8 cellular contexts compared by ENCODE assay signal in the genomic region with DNA sequence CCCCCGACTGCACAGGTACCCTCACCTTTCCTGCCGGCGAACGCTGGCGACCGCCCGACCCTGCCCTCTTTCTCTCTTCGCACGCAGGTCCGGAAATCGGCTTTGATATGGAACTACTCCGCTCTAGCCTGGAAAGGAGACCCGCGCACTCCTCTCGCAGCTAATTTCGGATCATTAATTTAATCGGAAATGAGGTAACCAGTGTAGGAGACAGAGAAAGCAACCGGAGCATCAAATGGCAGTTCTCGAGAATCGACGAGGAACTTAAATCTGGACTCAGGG.
DNase-seq lines count a peak whose midpoint lies in the region; ATAC-seq and TF ChIP-seq lines count a peak whose summit lies in the region.

No MANE protein-coding gene starts in this region.

- no peak for TF ChIP-seq CTCF in nephron (IDR thresholded peaks at IDR 0.05; ENCODE audit: unreplicated experiment in 3 of 3)

- DNase-seq in DMS53 treated with DMSO at 0.1 percent for 48 hours (lab: John Stamatoyannopoulos, UW; ENCODE audit: unreplicated experiment) (peak; percentile 79), NCI-H446 treated with DMSO at 0.1 percent for 48 hours (lab: John Stamatoyannopoulos, UW) (peak; percentile 34), RKO (ENCODE audit: low spot score) (no peak)

- no peaks in the 10 kb centered on the region for H3K27me3 Mint-ChIP-seq in dendritic cell treated with granulocyte-macrophage colony-stimulating factor and Interleukin-4, amounts not matched to agents 40 ng/mL and 50 ng/mL, for 4 days
- no peaks in the 10 kb centered on the region for H3K27me3 Mint-ChIP-seq in nephron (ENCODE audit: low read depth)

- peaks cover 42% of the 10 kb centered on the region for H3K36me3 Mint-ChIP-seq in dendritic cell treated with granulocyte-macrophage colony-stimulating factor and Interleukin-4, amounts not matched to agents 40 ng/mL and 50 ng/mL, for 4 days (ENCODE audit: low read depth)
- no peaks in the 10 kb centered on the region for H3K36me3 Mint-ChIP-seq in nephron (ENCODE audit: low read depth)

- peak overlapping the region; percentile 92 for H3K4me3 Mint-ChIP-seq in dendritic cell treated with granulocyte-macrophage colony-stimulating factor and Interleukin-4, amounts not matched to agents 40 ng/mL and 50 ng/mL, for 4 days
- peak overlapping the region; percentile 98 to 100 (median 100) for H3K4me3 Mint-ChIP-seq in nephron

- peak overlapping the region; percentile 99 for H3K27ac Mint-ChIP-seq in dendritic cell treated with granulocyte-macrophage colony-stimulating factor and Interleukin-4, amounts not matched to agents 40 ng/mL and 50 ng/mL, for 4 days
- H3K27ac Mint-ChIP-seq in nephron = peak overlapping the region; percentile 50 to 100 (median 67)

- H3K9me3 Mint-ChIP-seq in dendritic cell treated with granulocyte-macrophage colony-stimulating factor and Interleukin-4, amounts not matched to agents 40 ng/mL and 50 ng/mL, for 4 days = no peaks in the 10 kb centered on the region
- H3K9me3 Mint-ChIP-seq in nephron = no peaks in the 10 kb centered on the region

- ATAC-seq in GM21576 (IDR thresholded peaks at IDR 0.05; ENCODE audit: unreplicated experiment) (peak; percentile 0), HG03039 (IDR thresholded peaks at IDR 0.05; ENCODE audit: unreplicated experiment) (no peak), HG02623 (IDR thresholded peaks at IDR 0.05; ENCODE audit: unreplicated experiment) (no peak)

- peaks cover 18% of the 10 kb centered on the region for H3K4me1 Mint-ChIP-seq in dendritic cell treated with granulocyte-macrophage colony-stimulating factor and Interleukin-4, amounts not matched to agents 40 ng/mL and 50 ng/mL, for 4 days (ENCODE audit: low read depth)
- peaks cover 37% of the 10 kb centered on the region for H3K4me1 Mint-ChIP-seq in nephron

- intact Hi-C loops in dendritic cell treated with granulocyte-macrophage colony-stimulating factor and Interleukin-4, amounts not matched to agents 40 ng/mL and 50 ng/mL, for 4 days (cut with micrococcal nuclease) = loop anchor here (2.0 to 5.0 kb wide), 4 partner anchors 63 to 430 kb away; no protein-coding TSS in a partner anchor
